Comparison of ENCODE assay signal across 1 cellular context in genomic region chr6:39938773-39939381, GRCh38.
TF ChIP-seq lines count a peak whose summit lies in the region.

No MANE protein-coding gene starts in this region.

TF ChIP-seq in liver, 16 proteins besides CTCF, POLR2A, EP300 and RAD21 (continued from another document):
- TF ChIP-seq ATF3 (IDR thresholded peaks at IDR 0.05) = peak; percentile 12
- TF ChIP-seq MAX (IDR thresholded peaks at IDR 0.05) = peak; percentile 94
- peak; percentile 76 for TF ChIP-seq ZBTB33 (IDR thresholded peaks at IDR 0.05)
- TF ChIP-seq GABPA (IDR thresholded peaks at IDR 0.05 in 1 of 2, conservative IDR thresholded peaks at IDR 0.05 in 1 of 2) = no peak
- TF ChIP-seq NR2F2 (IDR thresholded peaks at IDR 0.05) = no peak
- peak in 1 of 2 donors; percentile 65 for TF ChIP-seq EGR1 (IDR thresholded peaks at IDR 0.05; ENCODE audit: low read depth in 2 of 2)
- peak; percentile 50 for TF ChIP-seq HNF4G (IDR thresholded peaks at IDR 0.05)
